20 cellular contexts compared by ENCODE assay signal in genomic region chr21:39527067-39527595, GRCh38.
DNase-seq lines count a peak whose midpoint lies in the region; ATAC-seq, FAIRE-seq and TF ChIP-seq lines count a peak whose summit lies in the region.
"Had no signal": no experiment of that assay in that cellular context is flagged by ENCODE, and none has a peak within 500 bp of the region (broad histone marks: within the 10 kb centered on the region; RNA-seq: fewer than 3 reads in every experiment).

No MANE protein-coding gene starts in this region.

- H3K36me3 ChIP-seq in body of pancreas (replicated peaks in 1 of 2; ENCODE audit: insufficient read depth in 1 of 2, low read depth in 2 of 2) (no peaks in the 10 kb centered on the region), HepG2 (replicated peaks in 1 of 2; ENCODE audit: control insufficient read depth in 1 of 2, insufficient read depth in 2 of 2, low read length in 2 of 2) (no peaks in the 10 kb centered on the region)

- H3K4me3 ChIP-seq in body of pancreas = no peak overlapping the region
- no peak overlapping the region; a peak in 1 of 6 replicates for H3K4me3 ChIP-seq in HepG2 (replicated peaks in 1 of 3; ENCODE audit: insufficient read depth in 1 of 3, low read depth in 2 of 3, low read length in 3 of 3)

- TF ChIP-seq CTCF in Calu3 (IDR thresholded peaks at IDR 0.05; ENCODE audit: unreplicated experiment) = no peak
- no peak for TF ChIP-seq CTCF in body of pancreas (IDR thresholded peaks at IDR 0.05)
- TF ChIP-seq CTCF in HepG2 (CRISPR knock-in tag; IDR thresholded peaks at IDR 0.05) = no peak
- TF ChIP-seq CTCF in type B pancreatic cell (conservative IDR thresholded peaks at IDR 0.05) = no peak

- H3K4me3 Mint-ChIP-seq in Calu3 (ENCODE audit: low read depth, unreplicated experiment) (peak overlapping the region; percentile 32), type B pancreatic cell (no peak overlapping the region)
- H3K4me3 Mint-ChIP-seq: CD4-positive, alpha-beta memory T cell had no signal

- in situ Hi-C loops in HepG2 (cut with HindIII; ENCODE audit: extremely low pct_ligation_motif_present, low pct_unique_long_range_greater_than_20kb) = no loop called here

- 15 to 37% methylated on average over 4 to 5 of the region's 5 CpGs for WGBS in body of pancreas, 2 donors
- 30% methylated on average over 4 of the region's 5 CpGs for WGBS in HepG2 (ENCODE audit: low lambda C conversion rate)

- POLR2A ChIA-PET in HepG2 (lab: Yijun Ruan, JAX) = no interaction called here

- H4K20me1 ChIP-seq in HepG2 (ENCODE audit: insufficient read depth, low read length) = no peaks in the 10 kb centered on the region

- intact Hi-C loops in Calu3 (cut with micrococcal nuclease; ENCODE audit: unreplicated experiment) (no loop called here), body of pancreas (cut with DNase I) (loop anchor here (5.0 kb wide), 1 partner anchor 185 kb away; no protein-coding TSS in a partner anchor), HepG2 (cut with micrococcal nuclease; ENCODE audit: unreplicated experiment) (no loop called here)

- no peaks in the 10 kb centered on the region for H3K9me3 Mint-ChIP-seq in Calu3 (ENCODE audit: low read depth, unreplicated experiment)
- H3K9me3 Mint-ChIP-seq in type B pancreatic cell = no peaks in the 10 kb centered on the region
- H3K9me3 Mint-ChIP-seq: CD4-positive, alpha-beta memory T cell; IgD-negative memory B cell had no signal

- H3K27me3 Mint-ChIP-seq in Calu3 (ENCODE audit: unreplicated experiment) = no peaks in the 10 kb centered on the region
- H3K27me3 Mint-ChIP-seq in type B pancreatic cell = no peaks in the 10 kb centered on the region

- no peaks in the 10 kb centered on the region for H3K9me3 ChIP-seq in body of pancreas
- no peaks in the 10 kb centered on the region for H3K9me3 ChIP-seq in HepG2 (ENCODE audit: low read length)

- H3K27ac Mint-ChIP-seq in Calu3 (ENCODE audit: unreplicated experiment) (no peak overlapping the region), type B pancreatic cell (peak overlapping the region; percentile 57)
- H3K27ac Mint-ChIP-seq: CD4-positive, alpha-beta memory T cell; IgD-negative memory B cell had no signal

- BruUV-seq in Calu3 (replicated peaks; lab: Mats Ljungman, UMichigan) = no TSS peak
- no TSS peak for BruUV-seq in HepG2 (replicated peaks; lab: Mats Ljungman, UMichigan)

- H3K4me1 Mint-ChIP-seq in Calu3 (ENCODE audit: low read depth, unreplicated experiment) = peaks cover 19% of the 10 kb centered on the region
- H3K4me1 Mint-ChIP-seq in type B pancreatic cell (ENCODE audit: unreplicated experiment) = peaks cover 31% of the 10 kb centered on the region

- peaks cover 5% of the 10 kb centered on the region for H3K36me3 Mint-ChIP-seq in Calu3 (ENCODE audit: insufficient read depth, unreplicated experiment)
- no peaks in the 10 kb centered on the region for H3K36me3 Mint-ChIP-seq in type B pancreatic cell
- H3K36me3 Mint-ChIP-seq: CD4-positive, alpha-beta memory T cell; IgD-negative memory B cell had no signal

- DNase-seq in Calu3 (no peak), body of pancreas (peak in 1 of 4 donors; percentile 7), HepG2 (ENCODE audit: low spot score) (no peak), type B pancreatic cell (ENCODE audit: extremely low spot score, unreplicated experiment) (no peak), cerebellum (ENCODE audit: low spot score) (no peak), ureter (ENCODE audit: low spot score) (no peak), SKM-1 (lab: John Stamatoyannopoulos, UW; ENCODE audit: unreplicated experiment) (no peak)
- DNase-seq: AML-193; C1 segment of cervical spinal cord; CD4-positive, alpha-beta memory T cell; EL had no signal

- H3K27ac ChIP-seq in body of pancreas (peak overlapping the region in 3 of 4 donors; percentile 65 to 81 (median 73)), HepG2 (ENCODE audit: extremely low read length, insufficient read depth, low read length) (no peak overlapping the region)
- H3K27ac ChIP-seq: KMS-11 had no signal

- no peak for FAIRE-seq in HepG2 (lab: Jason Lieb, UNC)
- FAIRE-seq: D721Med, G401.6, GM12892, GM19239, H54 had no signal

- H3K4me2 ChIP-seq in HepG2 (ENCODE audit: low read depth, low read length) = peak overlapping the region; percentile 60
- H3K4me2 ChIP-seq: KMS-11 had no signal

- H3K4me1 ChIP-seq in body of pancreas (peaks cover 67% of the 10 kb centered on the region), HepG2 (ENCODE audit: insufficient read depth, low read length) (peaks cover 25% of the 10 kb centered on the region)

- TF ChIP-seq EP300 in HepG2 (IDR thresholded peaks at IDR 0.05; ENCODE audit: low read depth in 2 of 2, low read length in 2 of 2) (no peak), HepG2 (CRISPR knock-in tag; IDR thresholded peaks at IDR 0.05; ENCODE audit: borderline replicate concordance) (no peak)

- TF ChIP-seq POLR2A in body of pancreas (IDR thresholded peaks at IDR 0.05) = no peak
- TF ChIP-seq POLR2A in HepG2 (IDR thresholded peaks at IDR 0.05; ENCODE audit: insufficient read depth in 1 of 2, low read depth in 2 of 2, low read length in 2 of 2) = no peak

- TF ChIP-seq RAD21 in HepG2 (CRISPR knock-in tag; IDR thresholded peaks at IDR 0.05) = no peak

- H2AFZ ChIP-seq in HepG2 (ENCODE audit: low read length) = no peak overlapping the region

- H3K27me3 ChIP-seq in body of pancreas = no peaks in the 10 kb centered on the region
- H3K27me3 ChIP-seq in HepG2 (ENCODE audit: control insufficient read depth in 1 of 2, insufficient read depth in 2 of 2, low read length in 2 of 2) = no peaks in the 10 kb centered on the region

- CTCF ChIA-PET in Calu3 (lab: Charles Lee) = interaction anchor here (1.2 kb wide), 1 partner anchor 9 kb away, joined by 4 read pairs; no protein-coding TSS in a partner anchor
- CTCF ChIA-PET in HepG2 (lab: Yijun Ruan, JAX; ENCODE audit: low intra/inter-chr PET ratio, low total read pairs) = no interaction called here

- no peak overlapping the region for H3K9ac ChIP-seq in HepG2 (ENCODE audit: insufficient read depth, low read depth, low read length)
- H3K9ac ChIP-seq: KMS-11 had no signal

- no peaks in the 10 kb centered on the region for H3K79me2 ChIP-seq in HepG2 (ENCODE audit: insufficient read depth, low read length)

- no peak for ATAC-seq in body of pancreas
- ATAC-seq in HepG2 = peak; percentile 17; the same call in 1 of the 3 replicates
- no peak for ATAC-seq in GM18909 (IDR thresholded peaks at IDR 0.05; ENCODE audit: poor library complexity, unreplicated experiment)
- ATAC-seq: HCT116 had no signal

TF ChIP-seq in HepG2, 621 proteins besides CTCF, POLR2A, EP300 and RAD21:
- no peak for TF ChIP-seq ZNF460 (CRISPR knock-in tag; IDR thresholded peaks at IDR 0.05; ENCODE audit: borderline replicate concordance)
- TF ChIP-seq EHMT2 (IDR thresholded peaks at IDR 0.05; ENCODE audit: borderline replicate concordance, low read depth, low read length) = 0 out of 2 replicates have a peak, but pooled peaks have one; percentile 54
- peak; percentile 60 for TF ChIP-seq MAFF (IDR thresholded peaks at IDR 0.05; ENCODE audit: low read depth, low read length)
- TF ChIP-seq MAFK (conservative IDR thresholded peaks at IDR 0.05 in 1 of 2, IDR thresholded peaks at IDR 0.05 in 1 of 2; ENCODE audit: low read length in 2 of 2) = peak; percentile 79
- no peak for TF ChIP-seq DBP (CRISPR knock-in tag; IDR thresholded peaks at IDR 0.05; ENCODE audit: not compliant biosample characterization)
TF ChIP-seq in HepG2: peak in this region for 3.
